In the genomic region with DNA sequence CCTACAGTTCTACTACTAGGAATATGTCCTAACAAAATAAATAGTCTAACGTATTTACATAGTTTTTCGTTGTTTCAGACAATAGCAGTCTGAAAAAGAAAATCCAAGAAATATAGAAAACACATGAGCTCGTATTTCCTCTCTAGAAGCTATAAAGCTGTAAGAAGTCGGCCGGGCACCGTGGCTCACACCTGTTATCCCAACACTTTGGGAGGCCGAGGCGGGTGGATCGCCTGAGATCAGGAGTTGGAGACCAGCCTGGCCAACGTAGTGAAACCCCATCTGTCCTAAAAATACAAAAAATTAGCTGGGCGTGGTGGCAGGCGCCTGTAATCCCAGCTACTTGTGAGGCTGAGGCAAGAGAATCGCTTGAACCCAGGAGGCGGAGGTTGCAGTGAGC, we compare ENCODE assay signal across 1 cellular context. TPM values are rescaled to one million over a fixed set of nuclear protein-coding genes. Genes with fewer than 3 reads are reported as not detected.
"Had no signal": no experiment of that assay in that cellular context is flagged by ENCODE, and none has a peak within 500 bp of the region (broad histone marks: within the 10 kb centered on the region; RNA-seq: fewer than 3 reads in every experiment).

No MANE protein-coding gene starts in this region.

RNA-seq across cellular contexts. Expression of a gene that starts 6.0 kb away (rescaled TPM):
- total RNA-seq: HT-29 had no signal
